ENCODE assay signal across 27 cellular contexts in genomic region chr5:79243224-79243623, GRCh38.
"Had no signal": no experiment of that assay in that cellular context is flagged by ENCODE, and none has a peak within 500 bp of the region (broad histone marks: within the 10 kb centered on the region; RNA-seq: fewer than 3 reads in every experiment).

No MANE protein-coding gene starts in this region.

- H3K9me3 ChIP-seq: adrenal gland, esophagus squamous epithelium, gastroesophageal sphincter, neutrophil, ovary, prostate gland, right atrium auricular region, tibial artery had no signal

- H3K27ac Mint-ChIP-seq: activated naive CD8-positive, alpha-beta T cell; activated T-helper 1 cell treated with anti-CD3 and anti-CD28 coated beads, Interleukin-12 subunit alpha, Interleukin-12 subunit beta, Interleukin-2, Interleukin-4 antibody, amounts not matched to agents 30 ng/mL and 10 ng/mL and 1 ng/mL, durations not matched to agents 14 hours and 24 hours and 36 hours; stimulated activated effector memory CD8-positive, alpha-beta T cell treated with anti-CD3 and anti-CD28 coated beads, Interleukin-12 subunit alpha, Interleukin-12 subunit beta, amount 100 ng/mL, for 72 hours; stimulated activated naive CD8-positive, alpha-beta T cell treated with anti-CD3 and anti-CD28 coated beads, Interleukin-15, amount 100 ng/mL, for 72 hours had no signal

- H3K27ac ChIP-seq: adrenal gland, esophagus squamous epithelium, gastroesophageal sphincter, neutrophil, ovary, prostate gland, right atrium auricular region, skin epidermis, tibial artery had no signal

- DNase-seq: activated CD4-positive, alpha-beta T cell treated with anti-CD3 and anti-CD28 coated beads for 4 hours; activated CD4-positive, alpha-beta T cell treated with anti-CD3 and anti-CD28 coated beads, Interleukin-2, amount 50 U/mL, for 48 hours; activated CD4-positive, CD25-positive, alpha-beta regulatory T cell; activated gamma-delta T cell treated with Interleukin-2 at 50 U/mL for 16 hours; adrenal gland; effector memory CD4-positive, alpha-beta T cell; esophagus squamous epithelium; midbrain; ovary; stimulated activated CD4-positive, alpha-beta T cell treated with anti-CD3 and anti-CD28 coated beads, Interleukin-1b, Interleukin-23, amount 100 ng/mL, for 48 hours; stimulated activated naive CD8-positive, alpha-beta T cell treated with anti-CD3 and anti-CD28 coated beads, Interleukin-15, amount 100 ng/mL, for 72 hours; T1000; tibial artery had no signal

- H3K27me3 Mint-ChIP-seq: activated naive CD8-positive, alpha-beta T cell; central memory CD8-positive, alpha-beta T cell; stimulated activated naive CD8-positive, alpha-beta T cell treated with anti-CD3 and anti-CD28 coated beads, Interleukin-15, amount 100 ng/mL, for 72 hours had no signal

- ATAC-seq: gastroesophageal sphincter; stimulated activated effector memory CD8-positive, alpha-beta T cell treated with anti-CD3 and anti-CD28 coated beads, Interleukin-12 subunit alpha, Interleukin-12 subunit beta, amount 100 ng/mL, for 72 hours; stimulated activated naive CD8-positive, alpha-beta T cell treated with anti-CD3 and anti-CD28 coated beads, Interleukin-15, amount 100 ng/mL, for 72 hours had no signal

- H3K9me3 Mint-ChIP-seq: activated T-helper 1 cell treated with anti-CD3 and anti-CD28 coated beads, Interleukin-12 subunit alpha, Interleukin-12 subunit beta, Interleukin-2, Interleukin-4 antibody, amounts not matched to agents 30 ng/mL and 10 ng/mL and 1 ng/mL, durations not matched to agents 14 hours and 24 hours and 36 hours; central memory CD8-positive, alpha-beta T cell; nephron; stimulated activated effector memory CD8-positive, alpha-beta T cell treated with anti-CD3 and anti-CD28 coated beads, Interleukin-12 subunit alpha, Interleukin-12 subunit beta, amount 100 ng/mL, for 72 hours; stimulated activated naive CD8-positive, alpha-beta T cell treated with anti-CD3 and anti-CD28 coated beads, Interleukin-15, amount 100 ng/mL, for 72 hours had no signal

- H3K4me3 Mint-ChIP-seq: activated T-helper 1 cell treated with anti-CD3 and anti-CD28 coated beads, Interleukin-12 subunit alpha, Interleukin-12 subunit beta, Interleukin-2, Interleukin-4 antibody, amounts not matched to agents 30 ng/mL and 10 ng/mL and 1 ng/mL, durations not matched to agents 14 hours and 24 hours and 36 hours; central memory CD8-positive, alpha-beta T cell; nephron had no signal

- FAIRE-seq: astrocyte, colon, endothelial cell of umbilical vein, islet of Langerhans had no signal

- H3K4me3 ChIP-seq: adrenal gland, esophagus squamous epithelium, gastroesophageal sphincter, ovary, prostate gland, right atrium auricular region, skin epidermis, tibial artery had no signal

- H3K27me3 ChIP-seq: adrenal gland, esophagus squamous epithelium, gastroesophageal sphincter, ovary, right atrium auricular region, tibial artery had no signal

- H3K36me3 ChIP-seq: adrenal gland, esophagus squamous epithelium, gastroesophageal sphincter, neutrophil, ovary, prostate gland, right atrium auricular region, tibial artery had no signal
